Comparison of ENCODE assay signal across 8 cellular contexts in the genomic region with DNA sequence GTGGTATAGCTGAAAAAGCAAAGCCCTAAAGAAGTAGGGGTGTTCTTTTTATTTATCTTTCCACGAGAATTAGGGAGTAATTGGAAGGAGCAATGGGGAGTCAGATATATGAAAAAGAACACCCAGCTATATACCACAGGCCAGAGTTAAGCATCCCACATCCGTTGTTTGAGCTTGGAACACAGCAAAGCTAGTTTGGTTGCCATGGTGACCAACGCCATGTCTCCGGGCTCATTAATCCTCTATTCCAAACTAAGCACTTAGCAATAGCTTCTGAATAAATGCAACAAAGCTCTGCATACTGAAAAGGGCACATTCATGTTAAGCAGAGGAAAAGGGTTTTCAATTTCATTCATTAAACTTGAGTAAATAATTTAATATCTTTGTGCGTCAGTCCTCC. TPM values are rescaled to one million over a fixed set of nuclear protein-coding genes. Genes with fewer than 3 reads are reported as not detected.
DNase-seq lines count a peak whose midpoint lies in the region; ATAC-seq and TF ChIP-seq lines count a peak whose summit lies in the region.

No MANE protein-coding gene starts in this region.

- WGBS in hepatocyte (ENCODE audit: low lambda C conversion rate, missing lambda C conversion rate): 21% methylated on average over 5 of the region's 5 CpGs
- 28 to 29% methylated on average over 5 of the region's 5 CpGs for WGBS in upper lobe of left lung, 2 donors
- 23 to 32% (median 29%) methylated on average over 5 of the region's 5 CpGs for WGBS in spleen, 5 donors

- no peaks in the 10 kb centered on the region for H4K20me1 ChIP-seq in hepatocyte (ENCODE audit: insufficient read depth, poor library complexity, severe bottlenecking)

- no peak overlapping the region for H3K4me3 ChIP-seq in hepatocyte
- H3K4me3 ChIP-seq in upper lobe of left lung: no peak overlapping the region
- H3K4me3 ChIP-seq in spleen: no peak overlapping the region

- H3K36me3 ChIP-seq in hepatocyte (replicated peaks; ENCODE audit: insufficient read depth, low read depth) (no peaks in the 10 kb centered on the region), upper lobe of left lung (no peaks in the 10 kb centered on the region), spleen (no peaks in the 10 kb centered on the region)

- no peaks in the 10 kb centered on the region for H3K9me2 ChIP-seq in hepatocyte (replicated peaks; ENCODE audit: insufficient read depth)

- peaks cover 2% of the 10 kb centered on the region for H3K4me1 ChIP-seq in hepatocyte (ENCODE audit: insufficient read depth)
- peaks cover 0 to 6% (median 0%) of the 10 kb centered on the region in 4 donors for H3K4me1 ChIP-seq in upper lobe of left lung
- peaks cover 0 to 6% (median 5%) of the 10 kb centered on the region in 6 donors for H3K4me1 ChIP-seq in spleen

- intact Hi-C loops in posterior vena cava (cut with DNase I): no loop called here
- intact Hi-C loops in spleen (cut with DNase I; ENCODE audit: low total_unique reads): no loop called here

- TF ChIP-seq EP300 in upper lobe of left lung (IDR thresholded peaks at IDR 0.05): no peak

- H3K79me2 ChIP-seq in hepatocyte: no peaks in the 10 kb centered on the region

- no peak for TF ChIP-seq POLR2A in upper lobe of left lung (IDR thresholded peaks at IDR 0.05)
- no peak for TF ChIP-seq POLR2A in spleen (IDR thresholded peaks at IDR 0.05)

- no peak overlapping the region for H3K27ac ChIP-seq in hepatocyte
- H3K27ac ChIP-seq in upper lobe of left lung: no peak overlapping the region
- H3K27ac ChIP-seq in spleen: no peak overlapping the region

- no peaks in the 10 kb centered on the region for H3K9me3 ChIP-seq in hepatocyte (ENCODE audit: low read depth)
- no peaks in the 10 kb centered on the region for H3K9me3 ChIP-seq in upper lobe of left lung
- H3K9me3 ChIP-seq in spleen: no peaks in the 10 kb centered on the region

- no peak for TF ChIP-seq CTCF in hepatocyte (IDR thresholded peaks at IDR 0.05; ENCODE audit: poor library complexity)
- no peak for TF ChIP-seq CTCF in upper lobe of left lung (IDR thresholded peaks at IDR 0.05)
- TF ChIP-seq CTCF in spleen (IDR thresholded peaks at IDR 0.05 in 8 of 11, conservative IDR thresholded peaks at IDR 0.05 in 3 of 11): no peak

- ATAC-seq in GM18861 (IDR thresholded peaks at IDR 0.05; ENCODE audit: unreplicated experiment) (peak; percentile 36), HG03378 (IDR thresholded peaks at IDR 0.05; ENCODE audit: unreplicated experiment) (peak; percentile 41), upper lobe of left lung (ENCODE audit: low FRiP score in 2 of 2) (no peak)

- no peak overlapping the region for H3K4me2 ChIP-seq in hepatocyte

- no peak overlapping the region for H2AFZ ChIP-seq in hepatocyte

- H3K27me3 ChIP-seq in hepatocyte (no peaks in the 10 kb centered on the region), upper lobe of left lung (no peaks in the 10 kb centered on the region), spleen (replicated peaks in 1 of 7) (peaks cover 0 to 9% (median 0%) of the 10 kb centered on the region in 7 donors)

- peak; percentile 48 for DNase-seq in RPMI8226
- DNase-seq in hepatocyte (ENCODE audit: low spot score): peak; percentile 69
- no peak for DNase-seq in posterior vena cava (ENCODE audit: low spot score)
- DNase-seq in upper lobe of left lung: no peak
- no peak for DNase-seq in spleen
- DNase-seq in cerebellar nuclear complex (lab: John Stamatoyannopoulos, UW): no peak

RNA-seq across cellular contexts. Expression of gene ASB4, which starts 23.5 kb away (rescaled TPM):
- total RNA-seq in hepatocyte: 0.03 and 0.08 TPM in 2 replicates
- 0.35 TPM in 1 of 2 replicates, not detected in the other for polyA plus RNA-seq in hepatocyte
- under 1 TPM in 1 of 2 donors, not detected in 1; 0.24 TPM for total RNA-seq in posterior vena cava
- total RNA-seq in upper lobe of left lung: 1 to 10 TPM in 3 of 6 donors, under 1 TPM in 2, not detected in 1; 0.20 to 2.4 (median 1.0) TPM
- total RNA-seq in spleen: not detected
- polyA plus RNA-seq in spleen: under 1 TPM in 1 of 3 donors, not detected in 2; 0.03 TPM

Comparison
In these comparisons a context has a peak if more than half of its experiments do, and no peak if none do; other contexts are left out.
1. ATAC-seq: peak in GM18861 (single experiment) and HG03378 (single experiment); none in upper lobe of left lung (0 of 2).
2. DNase-seq: peak in RPMI8226 (single experiment) and hepatocyte (single experiment); none in posterior vena cava (single experiment), upper lobe of left lung (0 of 2), spleen (single experiment) and cerebellar nuclear complex (0 of 2).